14 cellular contexts compared by ENCODE assay signal in the genomic region with DNA sequence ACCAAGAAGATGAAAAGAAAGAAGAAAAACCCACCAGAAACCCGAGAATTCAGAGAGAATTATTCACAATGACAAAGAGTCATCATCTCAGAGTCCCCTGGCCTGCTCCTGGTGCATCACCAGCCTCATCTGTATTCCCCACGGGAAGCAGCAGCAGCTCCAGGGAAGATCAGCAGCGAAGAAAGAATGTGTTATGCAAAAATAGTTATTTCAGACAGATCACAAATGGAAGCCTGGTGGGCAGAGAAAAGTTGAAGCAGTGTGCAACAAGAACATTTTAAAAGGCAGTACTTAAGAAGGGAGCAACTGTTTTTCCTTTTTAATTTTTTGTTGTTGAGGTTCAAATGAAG.
DNase-seq lines count a peak whose midpoint lies in the region; ATAC-seq and TF ChIP-seq lines count a peak whose summit lies in the region.
"Had no signal": no experiment of that assay in that cellular context is flagged by ENCODE, and none has a peak within 500 bp of the region (broad histone marks: within the 10 kb centered on the region; RNA-seq: fewer than 3 reads in every experiment).

No MANE protein-coding gene starts in this region.

- peak overlapping the region; percentile 57 for H3K4me2 ChIP-seq in HCT116 (ENCODE audit: low read length)

- H3K27ac Mint-ChIP-seq in stimulated activated naive B cell treated with anti-CD40 and anti-IgM and Interleukin-4, amounts not matched to agents 10 μg/mL and 1 μg/mL and 100 μg/mL, for 72 hours, result peak overlapping the region; percentile 79
- no peak overlapping the region for H3K27ac Mint-ChIP-seq in stimulated activated naive CD8-positive, alpha-beta T cell treated with anti-CD3 and anti-CD28 coated beads, Interleukin-15, amount 100 ng/mL, for 72 hours
- H3K27ac Mint-ChIP-seq in effector memory CD8-positive, alpha-beta T cell, result peak overlapping the region in 1 of 2 donors; percentile 70

- no TSS peak for BruUV-seq in HCT116 (replicated peaks; lab: Mats Ljungman, UMichigan)

- H3K27me3 Mint-ChIP-seq in stimulated activated naive B cell treated with anti-CD40 and anti-IgM and Interleukin-4, amounts not matched to agents 10 μg/mL and 1 μg/mL and 100 μg/mL, for 72 hours, result no peaks in the 10 kb centered on the region
- H3K27me3 Mint-ChIP-seq in stimulated activated naive CD8-positive, alpha-beta T cell treated with anti-CD3 and anti-CD28 coated beads, Interleukin-15, amount 100 ng/mL, for 72 hours, result no peaks in the 10 kb centered on the region
- H3K27me3 Mint-ChIP-seq in effector memory CD8-positive, alpha-beta T cell, result no peaks in the 10 kb centered on the region

- peaks cover 0 to 4% of the 10 kb centered on the region in 2 donors for H3K9me3 Mint-ChIP-seq in stimulated activated naive B cell treated with anti-CD40 and anti-IgM and Interleukin-4, amounts not matched to agents 10 μg/mL and 1 μg/mL and 100 μg/mL, for 72 hours
- H3K9me3 Mint-ChIP-seq in stimulated activated naive CD8-positive, alpha-beta T cell treated with anti-CD3 and anti-CD28 coated beads, Interleukin-15, amount 100 ng/mL, for 72 hours, result no peaks in the 10 kb centered on the region
- no peaks in the 10 kb centered on the region for H3K9me3 Mint-ChIP-seq in effector memory CD8-positive, alpha-beta T cell

- TF ChIP-seq POLR2A in HCT116 (IDR thresholded peaks at IDR 0.05; ENCODE audit: borderline replicate concordance, extremely low read depth, insufficient read depth, insufficient read length), result no peak

- RAD21 ChIA-PET in HCT116 (lab: Charles Lee; ENCODE audit: low non-redundant PET in 1 of 2, low total read pairs in 2 of 2, uncharacterized antibody in 2 of 2, unreplicated experiment in 2 of 2), result no interaction called here

- peaks cover 87 to 98% of the 10 kb centered on the region in 2 experiments for H3K4me1 ChIP-seq in HCT116 (ENCODE audit: control insufficient read depth in 1 of 2, insufficient read depth in 2 of 2, low read length in 2 of 2)

- no peaks in the 10 kb centered on the region for H3K36me3 ChIP-seq in HCT116 (ENCODE audit: control insufficient read depth in 1 of 2, insufficient read depth in 2 of 2, low read length in 2 of 2)
- H3K36me3 ChIP-seq: adrenal gland had no signal

- no peak overlapping the region for H3K4me3 Mint-ChIP-seq in stimulated activated naive B cell treated with anti-CD40 and anti-IgM and Interleukin-4, amounts not matched to agents 10 μg/mL and 1 μg/mL and 100 μg/mL, for 72 hours
- H3K4me3 Mint-ChIP-seq in stimulated activated naive CD8-positive, alpha-beta T cell treated with anti-CD3 and anti-CD28 coated beads, Interleukin-15, amount 100 ng/mL, for 72 hours, result no peak overlapping the region
- H3K4me3 Mint-ChIP-seq in effector memory CD8-positive, alpha-beta T cell, result no peak overlapping the region

- peak overlapping the region; percentile 98 for H3K27ac ChIP-seq in HCT116 (ENCODE audit: low read depth, low read length)
- H3K27ac ChIP-seq: adrenal gland had no signal

- peak overlapping the region; percentile 62 for H3K9ac ChIP-seq in HCT116 (ENCODE audit: low read length)

- no peaks in the 10 kb centered on the region for H4K20me1 ChIP-seq in HCT116 (ENCODE audit: insufficient read depth)

- POLR2A ChIA-PET in HCT116 (lab: Charles Lee), result interaction anchor here (1.0 kb wide), 1 partner anchor 138 kb away, joined by 3 read pairs; no protein-coding TSS in a partner anchor

- peaks cover 6 to 23% of the 10 kb centered on the region in 2 donors for H3K36me3 Mint-ChIP-seq in stimulated activated naive B cell treated with anti-CD40 and anti-IgM and Interleukin-4, amounts not matched to agents 10 μg/mL and 1 μg/mL and 100 μg/mL, for 72 hours
- H3K36me3 Mint-ChIP-seq in effector memory CD8-positive, alpha-beta T cell (ENCODE audit: insufficient read depth), result peaks cover 7% of the 10 kb centered on the region

- peak overlapping the region in 1 of 2 experiments; percentile 9; a peak in 1 of 4 replicates for H3K4me3 ChIP-seq in HCT116 (replicated peaks in 1 of 2; ENCODE audit: low read depth in 1 of 2, low read length in 2 of 2)
- H3K4me3 ChIP-seq: adrenal gland had no signal

- CTCF ChIA-PET in HCT116 (lab: Charles Lee), result no interaction called here

- no peak for TF ChIP-seq RAD21 in HCT116 (IDR thresholded peaks at IDR 0.05; ENCODE audit: low read depth)

- peaks cover 64% of the 10 kb centered on the region for H3K79me2 ChIP-seq in HCT116 (ENCODE audit: insufficient read depth, low read length)

- H2AFZ ChIP-seq in HCT116 (ENCODE audit: low read depth, low read length, poor library complexity, severe bottlenecking), result no peak overlapping the region

- intact Hi-C loops in HCT116 (cut with micrococcal nuclease), result loop anchor here (5.0 to 10.0 kb wide), 4 partner anchors 56 to 251 kb away; no protein-coding TSS in a partner anchor

- H3K27me3 ChIP-seq in HCT116 (ENCODE audit: insufficient read depth, low read length), result no peaks in the 10 kb centered on the region
- H3K27me3 ChIP-seq: adrenal gland had no signal

- H3K9me2 ChIP-seq in HCT116 (ENCODE audit: insufficient read depth), result no peaks in the 10 kb centered on the region

- peaks cover 36 to 59% of the 10 kb centered on the region in 2 donors for H3K4me1 Mint-ChIP-seq in stimulated activated naive B cell treated with anti-CD40 and anti-IgM and Interleukin-4, amounts not matched to agents 10 μg/mL and 1 μg/mL and 100 μg/mL, for 72 hours
- H3K4me1 Mint-ChIP-seq in stimulated activated naive CD8-positive, alpha-beta T cell treated with anti-CD3 and anti-CD28 coated beads, Interleukin-15, amount 100 ng/mL, for 72 hours, result peaks cover 56% of the 10 kb centered on the region
- H3K4me1 Mint-ChIP-seq in effector memory CD8-positive, alpha-beta T cell (ENCODE audit: low read depth in 2 of 2), result peaks cover 27 to 56% of the 10 kb centered on the region in 2 donors

- DNase-seq in HCT116 (ENCODE audit: low read depth, low spot score) (no peak), anterior cingulate cortex (lab: John Stamatoyannopoulos, UW) (peak in 32 of 58 donors; percentile 2 to 74 (median 18)), medulla oblongata (ENCODE audit: extremely low spot score) (peak; percentile 61), T-helper 9 cell (no peak)
- DNase-seq in stimulated activated naive B cell treated with anti-CD40 and anti-IgM and Interleukin-4, amounts not matched to agents 10 μg/mL and 1 μg/mL and 100 μg/mL, for 72 hours, result no peak
- no peak for DNase-seq in stimulated activated naive CD8-positive, alpha-beta T cell treated with anti-CD3 and anti-CD28 coated beads, Interleukin-15, amount 100 ng/mL, for 72 hours
- DNase-seq in effector memory CD8-positive, alpha-beta T cell, result no peak
- DNase-seq: activated CD8-positive, alpha-beta memory T cell treated with anti-CD3 and anti-CD28 coated beads, Interleukin-2, amount 50 U/mL, for 48 hours; adrenal gland; foreskin melanocyte; NCI-H1048; NCI-H2171 treated with DMSO at 0.1 percent for 48 hours; SW 1271 had no signal

- no peak for TF ChIP-seq CTCF in HCT116 (IDR thresholded peaks at IDR 0.05 in 2 of 3, conservative IDR thresholded peaks at IDR 0.05 in 1 of 3; ENCODE audit: borderline replicate concordance in 1 of 3, insufficient read depth in 1 of 3, low read depth in 2 of 3, low read length in 2 of 3)

- H3K9me3 ChIP-seq in HCT116 (ENCODE audit: control insufficient read depth in 1 of 2, insufficient read depth in 1 of 2, low read depth in 1 of 2, low read length in 2 of 2), result no peaks in the 10 kb centered on the region
- H3K9me3 ChIP-seq: adrenal gland had no signal

- ATAC-seq in HCT116, result no peak
- ATAC-seq in stimulated activated naive B cell treated with anti-CD40 and anti-IgM and Interleukin-4, amounts not matched to agents 10 μg/mL and 1 μg/mL and 100 μg/mL, for 72 hours (replicated peaks), result no peak
- no peak for ATAC-seq in stimulated activated naive CD8-positive, alpha-beta T cell treated with anti-CD3 and anti-CD28 coated beads, Interleukin-15, amount 100 ng/mL, for 72 hours
- no peak for ATAC-seq in GM21381 (IDR thresholded peaks at IDR 0.05; ENCODE audit: unreplicated experiment)
- ATAC-seq in effector memory CD8-positive, alpha-beta T cell (replicated peaks), result no peak

TF ChIP-seq in HCT116, 20 proteins besides CTCF, POLR2A, EP300 and RAD21 (continues in another document):
- no peak for TF ChIP-seq POLR2AphosphoS5 (IDR thresholded peaks at IDR 0.05; ENCODE audit: low read depth, low read length)
- no peak for TF ChIP-seq ZNF274 (IDR thresholded peaks at IDR 0.05; ENCODE audit: low read depth, low read length)
- no peak for TF ChIP-seq ELF1 (IDR thresholded peaks at IDR 0.05; ENCODE audit: borderline replicate concordance, low read depth)
- no peak for TF ChIP-seq YY1 (IDR thresholded peaks at IDR 0.05; ENCODE audit: extremely low read depth, insufficient replicate concordance, low read depth, low read length)
- TF ChIP-seq JUND (IDR thresholded peaks at IDR 0.05), result no peak
- TF ChIP-seq, protein P1, sequence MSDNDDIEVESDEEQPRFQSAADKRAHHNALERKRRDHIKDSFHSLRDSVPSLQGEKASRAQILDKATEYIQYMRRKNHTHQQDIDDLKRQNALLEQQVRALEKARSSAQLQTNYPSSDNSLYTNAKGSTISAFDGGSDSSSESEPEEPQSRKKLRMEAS (IDR thresholded peaks at IDR 0.05), result no peak
- TF ChIP-seq FOSL1 (IDR thresholded peaks at IDR 0.05; ENCODE audit: low read depth), result no peak
- no peak for TF ChIP-seq SP1 (IDR thresholded peaks at IDR 0.05; ENCODE audit: low read depth)
- TF ChIP-seq TCF7L2 (IDR thresholded peaks at IDR 0.05; ENCODE audit: borderline replicate concordance, extremely low read depth, insufficient read depth, insufficient read length), result no peak
- TF ChIP-seq, protein P2, sequence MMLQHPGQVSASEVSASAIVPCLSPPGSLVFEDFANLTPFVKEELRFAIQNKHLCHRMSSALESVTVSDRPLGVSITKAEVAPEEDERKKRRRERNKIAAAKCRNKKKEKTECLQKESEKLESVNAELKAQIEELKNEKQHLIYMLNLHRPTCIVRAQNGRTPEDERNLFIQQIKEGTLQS (IDR thresholded peaks at IDR 0.05), result no peak
- TF ChIP-seq SRF (IDR thresholded peaks at IDR 0.05; ENCODE audit: low read depth), result no peak
- TF ChIP-seq EGR1 (IDR thresholded peaks at IDR 0.05; ENCODE audit: low read depth), result no peak
- no peak for TF ChIP-seq EZH2 (IDR thresholded peaks at IDR 0.05)

Comparison
In these comparisons a context has a peak if more than half of its experiments do, and no peak if none do; other contexts are left out.
1. DNase-seq: peak in anterior cingulate cortex (32 of 58) and medulla oblongata (single experiment); none in HCT116 (single experiment), stimulated activated naive B cell treated with anti-CD40 and anti-IgM and Interleukin-4, amounts not matched to agents 10 μg/mL and 1 μg/mL and 100 μg/mL, for 72 hours (single experiment), T-helper 9 cell (single experiment), stimulated activated naive CD8-positive, alpha-beta T cell treated with anti-CD3 and anti-CD28 coated beads, Interleukin-15, amount 100 ng/mL, for 72 hours (0 of 2) and effector memory CD8-positive, alpha-beta T cell (0 of 3).